Comparison of ENCODE assay signal across 8 cellular contexts in genomic region chr15:71752604-71753289, GRCh38. TPM values are rescaled to one million over a fixed set of nuclear protein-coding genes. Genes with fewer than 3 reads are reported as not detected.
DNase-seq lines count a peak whose midpoint lies in the region; ATAC-seq and TF ChIP-seq lines count a peak whose summit lies in the region.

No MANE protein-coding gene starts in this region.

- no peaks in the 10 kb centered on the region for H3K9me3 ChIP-seq in T-helper 17 cell (ENCODE audit: control insufficient read depth, low read length, poor library complexity, severe bottlenecking)

- H3K4me3 Mint-ChIP-seq in stimulated activated naive CD8-positive, alpha-beta T cell treated with anti-CD3 and anti-CD28 coated beads, Interleukin-15, amount 100 ng/mL, for 72 hours = no peak overlapping the region
- no peak overlapping the region for H3K4me3 Mint-ChIP-seq in neural crest cell
- no peak overlapping the region for H3K4me3 Mint-ChIP-seq in T-helper 17 cell
- no peak overlapping the region for H3K4me3 Mint-ChIP-seq in CD14-positive monocyte

- H3K36me3 Mint-ChIP-seq in neural crest cell (ENCODE audit: low read depth) (no peaks in the 10 kb centered on the region), T-helper 17 cell (ENCODE audit: low read depth) (peaks cover 2% of the 10 kb centered on the region), CD14-positive monocyte (no peaks in the 10 kb centered on the region)

- peaks cover 8% of the 10 kb centered on the region for H3K27me3 Mint-ChIP-seq in stimulated activated naive CD8-positive, alpha-beta T cell treated with anti-CD3 and anti-CD28 coated beads, Interleukin-15, amount 100 ng/mL, for 72 hours
- H3K27me3 Mint-ChIP-seq in neural crest cell (ENCODE audit: low read depth) (no peaks in the 10 kb centered on the region), T-helper 17 cell (peaks cover 26% of the 10 kb centered on the region), CD14-positive monocyte (ENCODE audit: low read depth in 3 of 3) (peaks cover 2 to 7% (median 5%) of the 10 kb centered on the region in 3 donors)

- peak in 1 of 2 donors; percentile 14 for DNase-seq in stimulated activated naive CD8-positive, alpha-beta T cell treated with anti-CD3 and anti-CD28 coated beads, Interleukin-15, amount 100 ng/mL, for 72 hours
- DNase-seq in stimulated activated naive CD8-positive, alpha-beta T cell treated with anti-CD3 and anti-CD28 coated beads, Interleukin-15, Interleukin-2, amounts not matched to agents 100 U/mL and 50 U/mL, for 24 hours = no peak
- DNase-seq in NCI-H524 (lab: John Stamatoyannopoulos, UW) = peak; percentile 72 to 91
- DNase-seq in cerebellar cortex (ENCODE audit: low spot score) = peak; percentile 22
- DNase-seq in neural crest cell (ENCODE audit: low read depth, low spot score) = peak; percentile 13
- DNase-seq in T-helper 17 cell = no peak
- DNase-seq in CD14-positive monocyte (ENCODE audit: low spot score) = no peak

- peak; percentile 52 for ATAC-seq in stimulated activated naive CD8-positive, alpha-beta T cell treated with anti-CD3 and anti-CD28 coated beads, Interleukin-15, amount 100 ng/mL, for 72 hours
- ATAC-seq in stimulated activated naive CD8-positive, alpha-beta T cell treated with anti-CD3 and anti-CD28 coated beads, Interleukin-15, Interleukin-2, amounts not matched to agents 100 U/mL and 50 U/mL, for 24 hours = no peak
- no peak for ATAC-seq in T-helper 17 cell
- no peak for ATAC-seq in HG03039 (IDR thresholded peaks at IDR 0.05; ENCODE audit: unreplicated experiment)

- no peak overlapping the region for H3K27ac Mint-ChIP-seq in stimulated activated naive CD8-positive, alpha-beta T cell treated with anti-CD3 and anti-CD28 coated beads, Interleukin-15, amount 100 ng/mL, for 72 hours
- H3K27ac Mint-ChIP-seq in neural crest cell (ENCODE audit: unreplicated experiment) (no peak overlapping the region), T-helper 17 cell (no peak overlapping the region), CD14-positive monocyte (no peak overlapping the region)

- H3K9me3 Mint-ChIP-seq in stimulated activated naive CD8-positive, alpha-beta T cell treated with anti-CD3 and anti-CD28 coated beads, Interleukin-15, amount 100 ng/mL, for 72 hours = no peaks in the 10 kb centered on the region
- peaks cover 2% of the 10 kb centered on the region for H3K9me3 Mint-ChIP-seq in neural crest cell
- peaks cover 0 to 5% (median under 1%) of the 10 kb centered on the region in 7 donors for H3K9me3 Mint-ChIP-seq in CD14-positive monocyte

- TF ChIP-seq CTCF in neural crest cell (conservative IDR thresholded peaks at IDR 0.05) = peak; percentile 49
- TF ChIP-seq CTCF in CD14-positive monocyte (IDR thresholded peaks at IDR 0.05) = no peak

- intact Hi-C loops in CD14-positive monocyte (cut with micrococcal nuclease) = no loop called here

- H3K4me1 Mint-ChIP-seq in stimulated activated naive CD8-positive, alpha-beta T cell treated with anti-CD3 and anti-CD28 coated beads, Interleukin-15, amount 100 ng/mL, for 72 hours = no peaks in the 10 kb centered on the region
- no peaks in the 10 kb centered on the region for H3K4me1 Mint-ChIP-seq in neural crest cell
- no peaks in the 10 kb centered on the region for H3K4me1 Mint-ChIP-seq in T-helper 17 cell
- H3K4me1 Mint-ChIP-seq in CD14-positive monocyte = peaks cover 11% of the 10 kb centered on the region

RNA-seq across cellular contexts. Expression of gene NR2E3, which starts 57.6 kb away (rescaled TPM):
- not detected in 2 replicates for total RNA-seq in neural crest cell
- not detected for total RNA-seq in T-helper 17 cell
- not detected for polyA plus RNA-seq in CD14-positive monocyte

Comparison
In these comparisons a context has a peak if more than half of its experiments do, and no peak if none do; other contexts are left out.
1. DNase-seq: peak in NCI-H524 (2 of 2), cerebellar cortex (single experiment) and neural crest cell (single experiment); none in stimulated activated naive CD8-positive, alpha-beta T cell treated with anti-CD3 and anti-CD28 coated beads, Interleukin-15, Interleukin-2, amounts not matched to agents 100 U/mL and 50 U/mL, for 24 hours (single experiment), T-helper 17 cell (0 of 3) and CD14-positive monocyte (single experiment).